ENCODE assay signal across 1 cellular context in the genomic region with DNA sequence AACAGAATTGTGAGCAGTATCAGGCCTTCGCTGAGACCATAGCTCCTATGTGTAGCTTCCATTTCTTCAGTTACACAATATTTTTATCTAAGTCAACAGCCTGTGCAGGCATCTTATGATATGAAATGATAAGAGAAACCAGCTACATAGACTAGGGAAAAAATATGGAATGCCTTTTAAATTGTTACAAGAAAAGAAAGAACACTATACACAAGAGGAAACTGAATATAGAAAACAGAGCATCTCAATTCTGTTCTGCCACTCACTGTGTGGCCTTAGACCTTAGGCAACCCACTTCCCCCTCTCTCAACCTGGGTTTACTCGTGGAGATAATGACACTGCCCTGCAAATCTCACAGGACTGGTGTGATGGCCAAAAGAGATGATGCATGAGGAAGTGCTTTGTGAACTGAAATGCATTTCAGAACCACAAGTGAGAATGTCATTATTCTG.
TF ChIP-seq lines count a peak whose summit lies in the region.

No MANE protein-coding gene starts in this region.

TF ChIP-seq in K562, 482 proteins besides CTCF, POLR2A, EP300 and RAD21 (continued from another document and continues in another):
- TF ChIP-seq ZBTB8A (IDR thresholded peaks at IDR 0.05; ENCODE audit: partially characterized antibody) (no peak), FOXK1 (CRISPR knock-in tag; IDR thresholded peaks at IDR 0.05; ENCODE audit: borderline replicate concordance) (no peak), CHCHD3 (CRISPR knock-in tag; IDR thresholded peaks at IDR 0.05) (no peak), MTA2 (IDR thresholded peaks at IDR 0.05; ENCODE audit: low read depth) (peak; percentile 82), HOXB6 (CRISPR knock-in tag; IDR thresholded peaks at IDR 0.05; ENCODE audit: borderline replicate concordance) (no peak), CBFA2T3 (IDR thresholded peaks at IDR 0.05) (peak; percentile 89), FOXA3 (CRISPR knock-in tag; conservative IDR thresholded peaks at IDR 0.05 in 1 of 2, IDR thresholded peaks at IDR 0.05 in 1 of 2) (peak in 1 of 2 experiments; percentile 75; a peak in 2 of 4 replicates), ETV1 (tag; conservative IDR thresholded peaks at IDR 0.05; ENCODE audit: low read depth) (no peak), HIVEP1 (CRISPR knock-in tag; IDR thresholded peaks at IDR 0.05) (no peak), ZKSCAN8 (CRISPR knock-in tag; IDR thresholded peaks at IDR 0.05) (no peak), ETS2 (tag; IDR thresholded peaks at IDR 0.05; ENCODE audit: borderline replicate concordance, poor library complexity, severe bottlenecking) (no peak), BHLHE40 (IDR thresholded peaks at IDR 0.05; ENCODE audit: low read length) (no peak), EGR1 (conservative IDR thresholded peaks at IDR 0.05) (no peak), MAFK (IDR thresholded peaks at IDR 0.05; ENCODE audit: low read length) (no peak), RBM39 (optimal IDR thresholded peaks at IDR 0.05; ENCODE audit: low read depth, low read length) (no peak), CBX5 (IDR thresholded peaks at IDR 0.05; ENCODE audit: borderline replicate concordance, low read depth) (no peak)
- TF ChIP-seq, protein P1, sequence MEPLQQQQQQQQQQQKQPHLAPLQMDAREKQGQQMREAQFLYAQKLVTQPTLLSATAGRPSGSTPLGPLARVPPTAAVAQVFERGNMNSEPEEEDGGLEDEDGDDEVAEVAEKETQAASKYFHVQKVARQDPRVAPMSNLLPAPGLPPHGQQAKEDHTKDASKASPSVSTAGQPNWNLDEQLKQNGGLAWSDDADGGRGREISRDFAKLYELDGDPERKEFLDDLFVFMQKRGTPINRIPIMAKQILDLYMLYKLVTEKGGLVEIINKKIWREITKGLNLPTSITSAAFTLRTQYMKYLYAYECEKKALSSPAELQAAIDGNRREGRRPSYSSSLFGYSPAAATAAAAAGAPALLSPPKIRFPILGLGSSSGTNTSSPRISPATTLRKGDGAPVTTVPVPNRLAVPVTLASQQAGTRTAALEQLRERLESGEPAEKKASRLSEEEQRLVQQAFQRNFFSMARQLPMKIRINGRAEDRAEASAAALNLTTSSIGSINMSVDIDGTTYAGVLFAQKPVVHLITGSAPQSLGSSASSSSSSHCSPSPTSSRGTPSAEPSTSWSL (CRISPR knock-in tag; IDR thresholded peaks at IDR 0.05; ENCODE audit: borderline replicate concordance), result no peak
- TF ChIP-seq, protein P2, sequence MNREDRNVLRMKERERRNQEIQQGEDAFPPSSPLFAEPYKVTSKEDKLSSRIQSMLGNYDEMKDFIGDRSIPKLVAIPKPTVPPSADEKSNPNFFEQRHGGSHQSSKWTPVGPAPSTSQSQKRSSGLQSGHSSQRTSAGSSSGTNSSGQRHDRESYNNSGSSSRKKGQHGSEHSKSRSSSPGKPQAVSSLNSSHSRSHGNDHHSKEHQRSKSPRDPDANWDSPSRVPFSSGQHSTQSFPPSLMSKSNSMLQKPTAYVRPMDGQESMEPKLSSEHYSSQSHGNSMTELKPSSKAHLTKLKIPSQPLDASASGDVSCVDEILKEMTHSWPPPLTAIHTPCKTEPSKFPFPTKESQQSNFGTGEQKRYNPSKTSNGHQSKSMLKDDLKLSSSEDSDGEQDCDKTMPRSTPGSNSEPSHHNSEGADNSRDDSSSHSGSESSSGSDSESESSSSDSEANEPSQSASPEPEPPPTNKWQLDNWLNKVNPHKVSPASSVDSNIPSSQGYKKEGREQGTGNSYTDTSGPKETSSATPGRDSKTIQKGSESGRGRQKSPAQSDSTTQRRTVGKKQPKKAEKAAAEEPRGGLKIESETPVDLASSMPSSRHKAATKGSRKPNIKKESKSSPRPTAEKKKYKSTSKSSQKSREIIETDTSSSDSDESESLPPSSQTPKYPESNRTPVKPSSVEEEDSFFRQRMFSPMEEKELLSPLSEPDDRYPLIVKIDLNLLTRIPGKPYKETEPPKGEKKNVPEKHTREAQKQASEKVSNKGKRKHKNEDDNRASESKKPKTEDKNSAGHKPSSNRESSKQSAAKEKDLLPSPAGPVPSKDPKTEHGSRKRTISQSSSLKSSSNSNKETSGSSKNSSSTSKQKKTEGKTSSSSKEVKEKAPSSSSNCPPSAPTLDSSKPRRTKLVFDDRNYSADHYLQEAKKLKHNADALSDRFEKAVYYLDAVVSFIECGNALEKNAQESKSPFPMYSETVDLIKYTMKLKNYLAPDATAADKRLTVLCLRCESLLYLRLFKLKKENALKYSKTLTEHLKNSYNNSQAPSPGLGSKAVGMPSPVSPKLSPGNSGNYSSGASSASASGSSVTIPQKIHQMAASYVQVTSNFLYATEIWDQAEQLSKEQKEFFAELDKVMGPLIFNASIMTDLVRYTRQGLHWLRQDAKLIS (CRISPR knock-in tag; IDR thresholded peaks at IDR 0.05), result no peak
- TF ChIP-seq, protein P3, sequence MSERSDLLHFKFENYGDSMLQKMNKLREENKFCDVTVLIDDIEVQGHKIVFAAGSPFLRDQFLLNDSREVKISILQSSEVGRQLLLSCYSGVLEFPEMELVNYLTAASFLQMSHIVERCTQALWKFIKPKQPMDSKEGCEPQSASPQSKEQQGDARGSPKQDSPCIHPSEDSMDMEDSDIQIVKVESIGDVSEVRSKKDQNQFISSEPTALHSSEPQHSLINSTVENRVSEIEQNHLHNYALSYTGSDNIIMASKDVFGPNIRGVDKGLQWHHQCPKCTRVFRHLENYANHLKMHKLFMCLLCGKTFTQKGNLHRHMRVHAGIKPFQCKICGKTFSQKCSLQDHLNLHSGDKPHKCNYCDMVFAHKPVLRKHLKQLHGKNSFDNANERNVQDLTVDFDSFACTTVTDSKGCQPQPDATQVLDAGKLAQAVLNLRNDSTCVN (CRISPR knock-in tag; IDR thresholded peaks at IDR 0.05), result no peak
- TF ChIP-seq, protein P4, sequence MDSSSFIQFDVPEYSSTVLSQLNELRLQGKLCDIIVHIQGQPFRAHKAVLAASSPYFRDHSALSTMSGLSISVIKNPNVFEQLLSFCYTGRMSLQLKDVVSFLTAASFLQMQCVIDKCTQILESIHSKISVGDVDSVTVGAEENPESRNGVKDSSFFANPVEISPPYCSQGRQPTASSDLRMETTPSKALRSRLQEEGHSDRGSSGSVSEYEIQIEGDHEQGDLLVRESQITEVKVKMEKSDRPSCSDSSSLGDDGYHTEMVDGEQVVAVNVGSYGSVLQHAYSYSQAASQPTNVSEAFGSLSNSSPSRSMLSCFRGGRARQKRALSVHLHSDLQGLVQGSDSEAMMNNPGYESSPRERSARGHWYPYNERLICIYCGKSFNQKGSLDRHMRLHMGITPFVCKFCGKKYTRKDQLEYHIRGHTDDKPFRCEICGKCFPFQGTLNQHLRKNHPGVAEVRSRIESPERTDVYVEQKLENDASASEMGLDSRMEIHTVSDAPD (CRISPR knock-in tag; IDR thresholded peaks at IDR 0.05), result no peak
- TF ChIP-seq, protein P5, sequence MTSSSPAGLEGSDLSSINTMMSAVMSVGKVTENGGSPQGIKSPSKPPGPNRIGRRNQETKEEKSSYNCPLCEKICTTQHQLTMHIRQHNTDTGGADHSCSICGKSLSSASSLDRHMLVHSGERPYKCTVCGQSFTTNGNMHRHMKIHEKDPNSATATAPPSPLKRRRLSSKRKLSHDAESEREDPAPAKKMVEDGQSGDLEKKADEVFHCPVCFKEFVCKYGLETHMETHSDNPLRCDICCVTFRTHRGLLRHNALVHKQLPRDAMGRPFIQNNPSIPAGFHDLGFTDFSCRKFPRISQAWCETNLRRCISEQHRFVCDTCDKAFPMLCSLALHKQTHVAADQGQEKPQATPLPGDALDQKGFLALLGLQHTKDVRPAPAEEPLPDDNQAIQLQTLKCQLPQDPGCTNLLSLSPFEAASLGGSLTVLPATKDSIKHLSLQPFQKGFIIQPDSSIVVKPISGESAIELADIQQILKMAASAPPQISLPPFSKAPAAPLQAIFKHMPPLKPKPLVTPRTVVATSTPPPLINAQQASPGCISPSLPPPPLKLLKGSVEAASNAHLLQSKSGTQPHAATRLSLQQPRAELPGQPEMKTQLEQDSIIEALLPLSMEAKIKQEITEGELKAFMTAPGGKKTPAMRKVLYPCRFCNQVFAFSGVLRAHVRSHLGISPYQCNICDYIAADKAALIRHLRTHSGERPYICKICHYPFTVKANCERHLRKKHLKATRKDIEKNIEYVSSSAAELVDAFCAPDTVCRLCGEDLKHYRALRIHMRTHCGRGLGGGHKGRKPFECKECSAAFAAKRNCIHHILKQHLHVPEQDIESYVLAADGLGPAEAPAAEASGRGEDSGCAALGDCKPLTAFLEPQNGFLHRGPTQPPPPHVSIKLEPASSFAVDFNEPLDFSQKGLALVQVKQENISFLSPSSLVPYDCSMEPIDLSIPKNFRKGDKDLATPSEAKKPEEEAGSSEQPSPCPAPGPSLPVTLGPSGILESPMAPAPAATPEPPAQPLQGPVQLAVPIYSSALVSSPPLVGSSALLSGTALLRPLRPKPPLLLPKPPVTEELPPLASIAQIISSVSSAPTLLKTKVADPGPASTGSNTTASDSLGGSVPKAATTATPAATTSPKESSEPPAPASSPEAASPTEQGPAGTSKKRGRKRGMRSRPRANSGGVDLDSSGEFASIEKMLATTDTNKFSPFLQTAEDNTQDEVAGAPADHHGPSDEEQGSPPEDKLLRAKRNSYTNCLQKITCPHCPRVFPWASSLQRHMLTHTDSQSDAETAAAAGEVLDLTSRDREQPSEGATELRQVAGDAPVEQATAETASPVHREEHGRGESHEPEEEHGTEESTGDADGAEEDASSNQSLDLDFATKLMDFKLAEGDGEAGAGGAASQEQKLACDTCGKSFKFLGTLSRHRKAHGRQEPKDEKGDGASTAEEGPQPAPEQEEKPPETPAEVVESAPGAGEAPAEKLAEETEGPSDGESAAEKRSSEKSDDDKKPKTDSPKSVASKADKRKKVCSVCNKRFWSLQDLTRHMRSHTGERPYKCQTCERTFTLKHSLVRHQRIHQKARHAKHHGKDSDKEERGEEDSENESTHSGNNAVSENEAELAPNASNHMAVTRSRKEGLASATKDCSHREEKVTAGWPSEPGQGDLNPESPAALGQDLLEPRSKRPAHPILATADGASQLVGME (CRISPR knock-in tag; IDR thresholded peaks at IDR 0.05), result no peak
- TF ChIP-seq, protein P6, sequence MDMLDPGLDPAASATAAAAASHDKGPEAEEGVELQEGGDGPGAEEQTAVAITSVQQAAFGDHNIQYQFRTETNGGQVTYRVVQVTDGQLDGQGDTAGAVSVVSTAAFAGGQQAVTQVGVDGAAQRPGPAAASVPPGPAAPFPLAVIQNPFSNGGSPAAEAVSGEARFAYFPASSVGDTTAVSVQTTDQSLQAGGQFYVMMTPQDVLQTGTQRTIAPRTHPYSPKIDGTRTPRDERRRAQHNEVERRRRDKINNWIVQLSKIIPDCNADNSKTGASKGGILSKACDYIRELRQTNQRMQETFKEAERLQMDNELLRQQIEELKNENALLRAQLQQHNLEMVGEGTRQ (CRISPR knock-in tag; IDR thresholded peaks at IDR 0.05), result no peak
- TF ChIP-seq, protein P7, sequence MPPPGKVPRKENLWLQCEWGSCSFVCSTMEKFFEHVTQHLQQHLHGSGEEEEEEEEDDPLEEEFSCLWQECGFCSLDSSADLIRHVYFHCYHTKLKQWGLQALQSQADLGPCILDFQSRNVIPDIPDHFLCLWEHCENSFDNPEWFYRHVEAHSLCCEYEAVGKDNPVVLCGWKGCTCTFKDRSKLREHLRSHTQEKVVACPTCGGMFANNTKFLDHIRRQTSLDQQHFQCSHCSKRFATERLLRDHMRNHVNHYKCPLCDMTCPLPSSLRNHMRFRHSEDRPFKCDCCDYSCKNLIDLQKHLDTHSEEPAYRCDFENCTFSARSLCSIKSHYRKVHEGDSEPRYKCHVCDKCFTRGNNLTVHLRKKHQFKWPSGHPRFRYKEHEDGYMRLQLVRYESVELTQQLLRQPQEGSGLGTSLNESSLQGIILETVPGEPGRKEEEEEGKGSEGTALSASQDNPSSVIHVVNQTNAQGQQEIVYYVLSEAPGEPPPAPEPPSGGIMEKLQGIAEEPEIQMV (tag; conservative IDR thresholded peaks at IDR 0.05; ENCODE audit: low read depth), result no peak
- TF ChIP-seq, protein P8, sequence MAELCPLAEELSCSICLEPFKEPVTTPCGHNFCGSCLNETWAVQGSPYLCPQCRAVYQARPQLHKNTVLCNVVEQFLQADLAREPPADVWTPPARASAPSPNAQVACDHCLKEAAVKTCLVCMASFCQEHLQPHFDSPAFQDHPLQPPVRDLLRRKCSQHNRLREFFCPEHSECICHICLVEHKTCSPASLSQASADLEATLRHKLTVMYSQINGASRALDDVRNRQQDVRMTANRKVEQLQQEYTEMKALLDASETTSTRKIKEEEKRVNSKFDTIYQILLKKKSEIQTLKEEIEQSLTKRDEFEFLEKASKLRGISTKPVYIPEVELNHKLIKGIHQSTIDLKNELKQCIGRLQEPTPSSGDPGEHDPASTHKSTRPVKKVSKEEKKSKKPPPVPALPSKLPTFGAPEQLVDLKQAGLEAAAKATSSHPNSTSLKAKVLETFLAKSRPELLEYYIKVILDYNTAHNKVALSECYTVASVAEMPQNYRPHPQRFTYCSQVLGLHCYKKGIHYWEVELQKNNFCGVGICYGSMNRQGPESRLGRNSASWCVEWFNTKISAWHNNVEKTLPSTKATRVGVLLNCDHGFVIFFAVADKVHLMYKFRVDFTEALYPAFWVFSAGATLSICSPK (IDR thresholded peaks at IDR 0.05; ENCODE audit: borderline replicate concordance), result no peak
- TF ChIP-seq, protein P9, sequence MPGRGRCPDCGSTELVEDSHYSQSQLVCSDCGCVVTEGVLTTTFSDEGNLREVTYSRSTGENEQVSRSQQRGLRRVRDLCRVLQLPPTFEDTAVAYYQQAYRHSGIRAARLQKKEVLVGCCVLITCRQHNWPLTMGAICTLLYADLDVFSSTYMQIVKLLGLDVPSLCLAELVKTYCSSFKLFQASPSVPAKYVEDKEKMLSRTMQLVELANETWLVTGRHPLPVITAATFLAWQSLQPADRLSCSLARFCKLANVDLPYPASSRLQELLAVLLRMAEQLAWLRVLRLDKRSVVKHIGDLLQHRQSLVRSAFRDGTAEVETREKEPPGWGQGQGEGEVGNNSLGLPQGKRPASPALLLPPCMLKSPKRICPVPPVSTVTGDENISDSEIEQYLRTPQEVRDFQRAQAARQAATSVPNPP (IDR thresholded peaks at IDR 0.05; ENCODE audit: borderline replicate concordance, insufficient read depth, insufficient read length), result no peak
- TF ChIP-seq, protein P10, sequence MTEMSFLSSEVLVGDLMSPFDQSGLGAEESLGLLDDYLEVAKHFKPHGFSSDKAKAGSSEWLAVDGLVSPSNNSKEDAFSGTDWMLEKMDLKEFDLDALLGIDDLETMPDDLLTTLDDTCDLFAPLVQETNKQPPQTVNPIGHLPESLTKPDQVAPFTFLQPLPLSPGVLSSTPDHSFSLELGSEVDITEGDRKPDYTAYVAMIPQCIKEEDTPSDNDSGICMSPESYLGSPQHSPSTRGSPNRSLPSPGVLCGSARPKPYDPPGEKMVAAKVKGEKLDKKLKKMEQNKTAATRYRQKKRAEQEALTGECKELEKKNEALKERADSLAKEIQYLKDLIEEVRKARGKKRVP (CRISPR knock-in tag; IDR thresholded peaks at IDR 0.05), result no peak
- TF ChIP-seq, protein P11, sequence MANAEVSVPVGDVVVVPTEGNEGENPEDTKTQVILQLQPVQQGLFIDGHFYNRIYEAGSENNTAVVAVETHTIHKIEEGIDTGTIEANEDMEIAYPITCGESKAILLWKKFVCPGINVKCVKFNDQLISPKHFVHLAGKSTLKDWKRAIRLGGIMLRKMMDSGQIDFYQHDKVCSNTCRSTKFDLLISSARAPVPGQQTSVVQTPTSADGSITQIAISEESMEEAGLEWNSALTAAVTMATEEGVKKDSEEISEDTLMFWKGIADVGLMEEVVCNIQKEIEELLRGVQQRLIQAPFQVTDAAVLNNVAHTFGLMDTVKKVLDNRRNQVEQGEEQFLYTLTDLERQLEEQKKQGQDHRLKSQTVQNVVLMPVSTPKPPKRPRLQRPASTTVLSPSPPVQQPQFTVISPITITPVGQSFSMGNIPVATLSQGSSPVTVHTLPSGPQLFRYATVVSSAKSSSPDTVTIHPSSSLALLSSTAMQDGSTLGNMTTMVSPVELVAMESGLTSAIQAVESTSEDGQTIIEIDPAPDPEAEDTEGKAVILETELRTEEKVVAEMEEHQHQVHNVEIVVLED (CRISPR knock-in tag; IDR thresholded peaks at IDR 0.05), result no peak
